ENCODE assay signal across 1 cellular context in the genomic region with DNA sequence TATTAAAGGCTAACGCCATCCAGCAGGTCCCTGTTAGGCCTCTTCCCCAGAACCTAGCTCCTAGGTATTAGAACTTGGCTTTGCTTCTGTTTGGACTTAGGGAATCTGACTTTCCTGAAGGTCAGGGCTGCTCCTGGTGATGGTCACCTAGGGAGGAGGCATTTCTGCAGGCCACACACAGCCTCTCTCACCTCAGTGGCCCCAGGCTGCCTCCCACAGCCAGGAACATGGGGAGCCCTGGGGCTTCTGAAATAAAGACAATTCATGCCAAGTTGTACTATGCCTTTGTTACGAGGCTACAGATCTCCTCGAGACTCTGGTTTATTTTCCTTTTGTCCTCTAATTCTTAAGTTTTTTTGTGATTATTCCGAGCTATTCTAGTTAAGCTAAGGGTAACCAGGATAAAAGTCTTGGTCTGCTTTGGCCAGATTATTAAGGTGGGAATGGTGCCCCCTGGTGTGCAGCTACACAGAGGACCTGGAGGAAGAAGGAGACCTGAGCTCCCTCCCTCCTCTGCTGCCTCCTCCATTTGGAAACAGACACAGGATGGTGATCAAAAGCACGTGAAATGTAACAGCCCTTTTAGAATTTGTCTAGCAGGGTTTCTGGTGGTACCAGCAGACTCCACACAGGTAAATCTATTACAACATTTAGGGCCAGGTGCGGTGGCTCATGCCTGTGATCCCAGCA.
TF ChIP-seq lines count a peak whose summit lies in the region.

No MANE protein-coding gene starts in this region.

TF ChIP-seq in K562, 482 proteins besides CTCF, POLR2A, EP300 and RAD21 (continued from another document):
- TF ChIP-seq, protein P1, sequence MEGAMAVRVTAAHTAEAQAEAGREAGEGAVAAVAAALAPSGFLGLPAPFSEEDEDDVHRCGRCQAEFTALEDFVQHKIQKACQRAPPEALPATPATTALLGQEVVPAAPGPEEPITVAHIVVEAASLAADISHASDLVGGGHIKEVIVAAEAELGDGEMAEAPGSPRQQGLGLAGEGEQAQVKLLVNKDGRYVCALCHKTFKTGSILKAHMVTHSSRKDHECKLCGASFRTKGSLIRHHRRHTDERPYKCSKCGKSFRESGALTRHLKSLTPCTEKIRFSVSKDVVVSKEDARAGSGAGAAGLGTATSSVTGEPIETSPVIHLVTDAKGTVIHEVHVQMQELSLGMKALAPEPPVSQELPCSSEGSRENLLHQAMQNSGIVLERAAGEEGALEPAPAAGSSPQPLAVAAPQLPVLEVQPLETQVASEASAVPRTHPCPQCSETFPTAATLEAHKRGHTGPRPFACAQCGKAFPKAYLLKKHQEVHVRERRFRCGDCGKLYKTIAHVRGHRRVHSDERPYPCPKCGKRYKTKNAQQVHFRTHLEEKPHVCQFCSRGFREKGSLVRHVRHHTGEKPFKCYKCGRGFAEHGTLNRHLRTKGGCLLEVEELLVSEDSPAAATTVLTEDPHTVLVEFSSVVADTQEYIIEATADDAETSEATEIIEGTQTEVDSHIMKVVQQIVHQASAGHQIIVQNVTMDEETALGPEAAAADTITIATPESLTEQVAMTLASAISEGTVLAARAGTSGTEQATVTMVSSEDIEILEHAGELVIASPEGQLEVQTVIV (CRISPR knock-in tag; IDR thresholded peaks at IDR 0.05; ENCODE audit: borderline replicate concordance): no peak
- TF ChIP-seq DIDO1 (tag; IDR thresholded peaks at IDR 0.05; ENCODE audit: low read depth) (no peak), KAT2B (IDR thresholded peaks at IDR 0.05; ENCODE audit: low read depth, low read length) (no peak), SMC3 (conservative IDR thresholded peaks at IDR 0.05; ENCODE audit: insufficient read depth, low read depth, low read length) (peak; percentile 48; the same call in 1 of the 2 replicates), ATF7 (IDR thresholded peaks at IDR 0.05) (no peak), ZNF263 (CRISPR knock-in tag; IDR thresholded peaks at IDR 0.05; ENCODE audit: borderline replicate concordance) (peak; percentile 79), DMBX1 (CRISPR knock-in tag; IDR thresholded peaks at IDR 0.05; ENCODE audit: borderline replicate concordance) (no peak), CHD4 (IDR thresholded peaks at IDR 0.05; ENCODE audit: insufficient read depth, insufficient replicate concordance, low read depth, low read length, poor library complexity, severe bottlenecking) (no peak), GABPB2 (CRISPR knock-in tag; conservative IDR thresholded peaks at IDR 0.05) (no peak), MCM2 (IDR thresholded peaks at IDR 0.05; ENCODE audit: low read depth) (no peak), DACH1 (IDR thresholded peaks at IDR 0.05; ENCODE audit: partially characterized antibody) (no peak), FOS (IDR thresholded peaks at IDR 0.05; ENCODE audit: extremely low read depth, insufficient read length) (no peak), PTRF (tag; IDR thresholded peaks at IDR 0.05) (no peak), TAF9B (IDR thresholded peaks at IDR 0.05; ENCODE audit: partially characterized antibody) (no peak)
- TF ChIP-seq, protein P2, sequence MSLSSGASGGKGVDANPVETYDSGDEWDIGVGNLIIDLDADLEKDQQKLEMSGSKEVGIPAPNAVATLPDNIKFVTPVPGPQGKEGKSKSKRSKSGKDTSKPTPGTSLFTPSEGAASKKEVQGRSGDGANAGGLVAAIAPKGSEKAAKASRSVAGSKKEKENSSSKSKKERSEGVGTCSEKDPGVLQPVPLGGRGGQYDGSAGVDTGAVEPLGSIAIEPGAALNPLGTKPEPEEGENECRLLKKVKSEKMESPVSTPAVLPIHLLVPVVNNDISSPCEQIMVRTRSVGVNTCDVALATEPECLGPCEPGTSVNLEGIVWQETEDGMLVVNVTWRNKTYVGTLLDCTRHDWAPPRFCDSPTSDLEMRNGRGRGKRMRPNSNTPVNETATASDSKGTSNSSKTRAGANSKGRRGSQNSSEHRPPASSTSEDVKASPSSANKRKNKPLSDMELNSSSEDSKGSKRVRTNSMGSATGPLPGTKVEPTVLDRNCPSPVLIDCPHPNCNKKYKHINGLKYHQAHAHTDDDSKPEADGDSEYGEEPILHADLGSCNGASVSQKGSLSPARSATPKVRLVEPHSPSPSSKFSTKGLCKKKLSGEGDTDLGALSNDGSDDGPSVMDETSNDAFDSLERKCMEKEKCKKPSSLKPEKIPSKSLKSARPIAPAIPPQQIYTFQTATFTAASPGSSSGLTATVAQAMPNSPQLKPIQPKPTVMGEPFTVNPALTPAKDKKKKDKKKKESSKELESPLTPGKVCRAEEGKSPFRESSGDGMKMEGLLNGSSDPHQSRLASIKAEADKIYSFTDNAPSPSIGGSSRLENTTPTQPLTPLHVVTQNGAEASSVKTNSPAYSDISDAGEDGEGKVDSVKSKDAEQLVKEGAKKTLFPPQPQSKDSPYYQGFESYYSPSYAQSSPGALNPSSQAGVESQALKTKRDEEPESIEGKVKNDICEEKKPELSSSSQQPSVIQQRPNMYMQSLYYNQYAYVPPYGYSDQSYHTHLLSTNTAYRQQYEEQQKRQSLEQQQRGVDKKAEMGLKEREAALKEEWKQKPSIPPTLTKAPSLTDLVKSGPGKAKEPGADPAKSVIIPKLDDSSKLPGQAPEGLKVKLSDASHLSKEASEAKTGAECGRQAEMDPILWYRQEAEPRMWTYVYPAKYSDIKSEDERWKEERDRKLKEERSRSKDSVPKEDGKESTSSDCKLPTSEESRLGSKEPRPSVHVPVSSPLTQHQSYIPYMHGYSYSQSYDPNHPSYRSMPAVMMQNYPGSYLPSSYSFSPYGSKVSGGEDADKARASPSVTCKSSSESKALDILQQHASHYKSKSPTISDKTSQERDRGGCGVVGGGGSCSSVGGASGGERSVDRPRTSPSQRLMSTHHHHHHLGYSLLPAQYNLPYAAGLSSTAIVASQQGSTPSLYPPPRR (CRISPR knock-in tag; IDR thresholded peaks at IDR 0.05; ENCODE audit: borderline replicate concordance): no peak
- TF ChIP-seq, protein P3, sequence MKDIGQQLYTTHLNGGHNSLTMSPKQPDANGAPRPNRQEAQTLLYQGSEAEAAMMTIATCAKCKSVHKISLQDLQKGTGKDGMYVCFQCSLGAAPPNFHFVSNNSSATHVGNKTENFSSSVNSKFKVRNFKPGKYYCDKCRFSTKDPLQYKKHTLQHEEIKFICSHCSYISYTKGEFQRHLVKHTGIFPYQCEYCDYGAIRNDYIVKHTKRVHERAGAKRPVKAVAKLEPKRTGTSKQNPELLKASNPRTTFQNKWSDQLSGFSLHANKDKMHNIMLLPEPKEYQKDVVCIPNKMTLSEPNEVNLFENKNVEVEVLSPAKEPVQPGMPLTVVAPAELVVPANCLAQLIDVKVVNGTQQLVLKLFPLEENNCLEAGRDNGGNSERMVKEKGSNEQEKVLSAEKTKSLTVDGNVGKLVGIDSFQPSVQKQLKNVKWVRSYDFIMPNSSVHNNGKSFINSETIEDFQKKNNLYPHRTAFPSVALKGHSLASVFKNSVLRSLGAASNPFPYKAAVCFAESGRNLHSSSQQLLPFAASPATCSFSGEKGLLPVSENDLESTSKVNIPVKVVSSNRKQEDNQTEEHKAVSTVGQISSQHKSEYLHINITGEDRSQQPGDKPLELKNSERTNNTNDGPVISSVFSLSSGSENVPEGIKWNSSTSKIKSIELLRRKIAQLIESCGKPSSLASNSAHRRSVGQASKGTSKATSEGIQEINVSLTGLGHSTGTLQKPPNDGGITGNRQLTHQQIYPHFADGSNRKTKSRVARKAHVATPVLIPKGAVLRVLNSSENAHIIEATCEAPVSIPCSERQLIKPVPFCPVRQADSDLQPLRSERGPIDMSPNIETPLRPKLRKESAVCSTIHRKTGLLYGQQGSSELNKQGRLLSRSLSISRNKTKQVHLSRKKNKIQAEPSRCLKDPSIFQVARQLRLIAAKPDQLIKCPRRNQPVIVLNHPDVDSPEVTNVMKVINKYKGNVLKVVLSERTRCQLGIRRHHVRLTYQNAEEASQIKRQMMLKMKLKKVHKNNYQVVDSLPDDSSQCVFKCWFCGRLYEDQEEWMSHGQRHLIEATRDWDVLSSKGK (CRISPR knock-in tag; IDR thresholded peaks at IDR 0.05): no peak
- TF ChIP-seq, protein P4, sequence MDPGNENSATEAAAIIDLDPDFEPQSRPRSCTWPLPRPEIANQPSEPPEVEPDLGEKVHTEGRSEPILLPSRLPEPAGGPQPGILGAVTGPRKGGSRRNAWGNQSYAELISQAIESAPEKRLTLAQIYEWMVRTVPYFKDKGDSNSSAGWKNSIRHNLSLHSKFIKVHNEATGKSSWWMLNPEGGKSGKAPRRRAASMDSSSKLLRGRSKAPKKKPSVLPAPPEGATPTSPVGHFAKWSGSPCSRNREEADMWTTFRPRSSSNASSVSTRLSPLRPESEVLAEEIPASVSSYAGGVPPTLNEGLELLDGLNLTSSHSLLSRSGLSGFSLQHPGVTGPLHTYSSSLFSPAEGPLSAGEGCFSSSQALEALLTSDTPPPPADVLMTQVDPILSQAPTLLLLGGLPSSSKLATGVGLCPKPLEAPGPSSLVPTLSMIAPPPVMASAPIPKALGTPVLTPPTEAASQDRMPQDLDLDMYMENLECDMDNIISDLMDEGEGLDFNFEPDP (CRISPR knock-in tag; IDR thresholded peaks at IDR 0.05): no peak
TF ChIP-seq in K562: peak in this region for 4.
